24 cellular contexts compared by ENCODE assay signal in genomic region chr12:132605892-132606291, GRCh38. TPM values are rescaled to one million over a fixed set of nuclear protein-coding genes. Genes with fewer than 3 reads are reported as not detected.
DNase-seq lines count a peak whose midpoint lies in the region; ATAC-seq, FAIRE-seq and TF ChIP-seq lines count a peak whose summit lies in the region.
"Had no signal": no experiment of that assay in that cellular context is flagged by ENCODE, and none has a peak within 500 bp of the region (broad histone marks: within the 10 kb centered on the region; RNA-seq: fewer than 3 reads in every experiment).

No MANE protein-coding gene starts in this region.

- DNase-seq in BE2C (peak; percentile 17), H7 (peak; percentile 58), kidney (peak; percentile 40), osteoblast (ENCODE audit: insufficient read length, low spot score, missing footprints) (peak; percentile 58), iPS-NIHi7 (ENCODE audit: extremely low spot score) (no peak), endothelial cell (ENCODE audit: low spot score) (no peak)
- no peak for DNase-seq in T-helper 2 cell treated with Interferon-gamma antibody and Interleukin-4, amounts not matched to agents 5 μg/mL and 100 μg/mL, for 36 hours (ENCODE audit: low spot score)
- DNase-seq: Caco-2; CD4-positive, CD25-positive, alpha-beta regulatory T cell; CD8-positive, alpha-beta T cell; DMS153; DND-41; HFFc6 had no signal

- no peak overlapping the region for H3K4me3 Mint-ChIP-seq in T-helper 2 cell treated with Interferon-gamma antibody and Interleukin-4, amounts not matched to agents 5 μg/mL and 100 μg/mL, for 36 hours
- H3K4me3 Mint-ChIP-seq in endothelial cell (ENCODE audit: unreplicated experiment), result no peak overlapping the region
- H3K4me3 Mint-ChIP-seq: CD4-positive, CD25-positive, alpha-beta regulatory T cell; CD8-positive, alpha-beta T cell; GM23338; HFFc6 had no signal

- H3K9ac ChIP-seq in kidney (ENCODE audit: low read length in 2 of 2), result no peak overlapping the region
- H3K9ac ChIP-seq: BLaER1 had no signal

- no peaks in the 10 kb centered on the region for H3K9me3 Mint-ChIP-seq in T-helper 2 cell treated with Interferon-gamma antibody and Interleukin-4, amounts not matched to agents 5 μg/mL and 100 μg/mL, for 36 hours
- H3K9me3 Mint-ChIP-seq in endothelial cell (ENCODE audit: unreplicated experiment), result no peaks in the 10 kb centered on the region
- H3K9me3 Mint-ChIP-seq: CD4-positive, CD25-positive, alpha-beta regulatory T cell; CD8-positive, alpha-beta T cell; HFFc6 had no signal

- TF ChIP-seq CTCF in BE2C (IDR thresholded peaks at IDR 0.05; ENCODE audit: low read depth, low read length), result no peak
- TF ChIP-seq CTCF in kidney (IDR thresholded peaks at IDR 0.05; ENCODE audit: borderline replicate concordance, extremely low read depth, insufficient read depth), result no peak
- no peak for TF ChIP-seq CTCF in osteoblast (IDR thresholded peaks at IDR 0.05; ENCODE audit: extremely low read depth, low read depth, low read length)
- no peak for TF ChIP-seq CTCF in endothelial cell (IDR thresholded peaks at IDR 0.05; ENCODE audit: unreplicated experiment)

- no peaks in the 10 kb centered on the region for H3K4me1 Mint-ChIP-seq in T-helper 2 cell treated with Interferon-gamma antibody and Interleukin-4, amounts not matched to agents 5 μg/mL and 100 μg/mL, for 36 hours (ENCODE audit: low read depth)
- H3K4me1 Mint-ChIP-seq in endothelial cell (ENCODE audit: unreplicated experiment), result peaks cover 13% of the 10 kb centered on the region

- H3K36me3 ChIP-seq in BE2C (no peaks in the 10 kb centered on the region), H7 (replicated peaks; ENCODE audit: control insufficient read depth, insufficient read depth, low read length) (no peaks in the 10 kb centered on the region), kidney (ENCODE audit: control insufficient read depth in 1 of 2, insufficient read depth in 2 of 2, low read length in 2 of 2) (no peaks in the 10 kb centered on the region), osteoblast (ENCODE audit: insufficient read depth, low read length) (no peaks in the 10 kb centered on the region)
- H3K36me3 ChIP-seq: BLaER1, HAP-1 had no signal

- H3K79me2 ChIP-seq in osteoblast (ENCODE audit: insufficient read depth, low read length), result no peaks in the 10 kb centered on the region

- no peak for FAIRE-seq in kidney (lab: Jason Lieb, UNC)
- FAIRE-seq: G401.6, GM12892, GM19239 had no signal

- peaks cover 94% of the 10 kb centered on the region for H3K27me3 ChIP-seq in BE2C
- peaks cover 25% of the 10 kb centered on the region for H3K27me3 ChIP-seq in H7 (ENCODE audit: control insufficient read depth, insufficient read depth, low read length)
- H3K27me3 ChIP-seq in osteoblast (ENCODE audit: insufficient read depth, low read length), result peaks cover 76% of the 10 kb centered on the region

- peaks cover 57% of the 10 kb centered on the region for H3K27me3 Mint-ChIP-seq in T-helper 2 cell treated with Interferon-gamma antibody and Interleukin-4, amounts not matched to agents 5 μg/mL and 100 μg/mL, for 36 hours (ENCODE audit: low read depth)
- peaks cover 17% of the 10 kb centered on the region for H3K27me3 Mint-ChIP-seq in endothelial cell (ENCODE audit: unreplicated experiment)

- H3K4me3 ChIP-seq in BE2C (ENCODE audit: low read depth, low read length) (no peak overlapping the region), H7 (ENCODE audit: insufficient read depth, low read depth, low read length) (no peak overlapping the region), kidney (ENCODE audit: low read length in 2 of 2) (no peak overlapping the region), osteoblast (ENCODE audit: insufficient read depth, low read length) (no peak overlapping the region)
- H3K4me3 ChIP-seq: BLaER1, GM23338, HAP-1 had no signal

- H3K27ac ChIP-seq in kidney (ENCODE audit: low read depth in 2 of 2, low read length in 2 of 2) (no peak overlapping the region), osteoblast (ENCODE audit: low read depth, low read length) (no peak overlapping the region)
- H3K27ac ChIP-seq: BLaER1, C4-2B had no signal

- H2AFZ ChIP-seq in osteoblast (ENCODE audit: low read length), result no peak overlapping the region
- H2AFZ ChIP-seq: GM23338 had no signal

- no peaks in the 10 kb centered on the region for H4K20me1 ChIP-seq in osteoblast (ENCODE audit: insufficient read depth, low read length)
- H4K20me1 ChIP-seq: BLaER1 had no signal

- H3K9me3 ChIP-seq in BE2C (no peaks in the 10 kb centered on the region; the same call in 1 of the 2 replicates), kidney (ENCODE audit: control insufficient read depth in 1 of 2, low read length in 2 of 2) (no peaks in the 10 kb centered on the region), osteoblast (ENCODE audit: low read depth, low read length) (no peaks in the 10 kb centered on the region)
- H3K9me3 ChIP-seq: BLaER1, Caco-2, HAP-1 had no signal

- intact Hi-C loops in kidney (cut with DNase I), result no loop called here

- no peak for ATAC-seq in GM18505 (IDR thresholded peaks at IDR 0.05; ENCODE audit: unreplicated experiment)
- ATAC-seq: CD8-positive, alpha-beta T cell; GM23338 had no signal

- no peak for TF ChIP-seq POLR2A in GM18505 (IDR thresholded peaks at IDR 0.05; ENCODE audit: borderline replicate concordance, extremely low read depth, insufficient read depth, insufficient read length)

- no peaks in the 10 kb centered on the region for H3K36me3 Mint-ChIP-seq in T-helper 2 cell treated with Interferon-gamma antibody and Interleukin-4, amounts not matched to agents 5 μg/mL and 100 μg/mL, for 36 hours (ENCODE audit: low read depth)
- H3K36me3 Mint-ChIP-seq in endothelial cell (ENCODE audit: low read depth, unreplicated experiment), result peaks cover 4% of the 10 kb centered on the region
- H3K36me3 Mint-ChIP-seq: CD4-positive, CD25-positive, alpha-beta regulatory T cell; CD8-positive, alpha-beta T cell had no signal

- no peaks in the 10 kb centered on the region for H3K4me1 ChIP-seq in BE2C
- H3K4me1 ChIP-seq in kidney (ENCODE audit: control insufficient read depth in 1 of 2, insufficient read depth in 1 of 2, low read depth in 1 of 2, low read length in 2 of 2), result peaks cover 0 to 21% of the 10 kb centered on the region in 2 donors
- peaks cover 16% of the 10 kb centered on the region for H3K4me1 ChIP-seq in osteoblast (ENCODE audit: insufficient read depth, low read length)

- no peak overlapping the region for H3K27ac Mint-ChIP-seq in T-helper 2 cell treated with Interferon-gamma antibody and Interleukin-4, amounts not matched to agents 5 μg/mL and 100 μg/mL, for 36 hours
- H3K27ac Mint-ChIP-seq in endothelial cell (ENCODE audit: unreplicated experiment), result no peak overlapping the region
- H3K27ac Mint-ChIP-seq: CD4-positive, CD25-positive, alpha-beta regulatory T cell; CD8-positive, alpha-beta T cell; GM23338; HFFc6 had no signal

- no peak overlapping the region for H3K4me2 ChIP-seq in osteoblast (ENCODE audit: insufficient read depth, low read length)
- H3K4me2 ChIP-seq: BLaER1, GM23338 had no signal

RNA-seq across cellular contexts. Expression of gene LRCOL1, which starts 4.5 kb away (rescaled TPM):
- polyA plus RNA-seq in BE2C (2012; ENCODE audit: insufficient read depth, insufficient read length, low read depth), result not detected
- not detected in 2 replicates for total RNA-seq in H7 (2014; rRNA removed; shearing (Covaris generic))
- 1.8 TPM for total RNA-seq in kidney
- polyA plus RNA-seq in kidney (ENCODE audit: insufficient read depth, low read depth, low replicate concordance), result 1.0 TPM
- total RNA-seq in osteoblast, result not detected in 2 replicates
- total RNA-seq in endothelial cell (ENCODE audit: unreplicated experiment), result not detected
- total RNA-seq: A673; Caco-2; CD4-positive, CD25-positive, alpha-beta regulatory T cell; CD8-positive, alpha-beta T cell; H4 had no signal
- polyA plus RNA-seq: CD4-positive, CD25-positive, alpha-beta regulatory T cell; GM23338 had no signal

RNA-seq across cellular contexts. Expression of gene P2RX2, which starts 12.7 kb away (rescaled TPM):
- polyA plus RNA-seq in BE2C (2012; ENCODE audit: insufficient read depth, insufficient read length, low read depth), result 0.32 TPM
- 0.15 and 0.28 TPM in 2 replicates for total RNA-seq in H7 (2014; rRNA removed; shearing (Covaris generic))
- total RNA-seq in kidney, result 0.19 TPM
- polyA plus RNA-seq in kidney (ENCODE audit: insufficient read depth, low read depth, low replicate concordance), result 0.37 TPM
- not detected in 2 replicates for total RNA-seq in osteoblast
- not detected for total RNA-seq in endothelial cell (ENCODE audit: unreplicated experiment)
- total RNA-seq: A172; A673; Caco-2; CD4-positive, CD25-positive, alpha-beta regulatory T cell; CD8-positive, alpha-beta T cell; H4; HFFc6 had no signal
- polyA plus RNA-seq: CD4-positive, CD25-positive, alpha-beta regulatory T cell had no signal

Comparison
In these comparisons a context has a peak if more than half of its experiments do, and no peak if none do; other contexts are left out.
1. DNase-seq: peak in BE2C (single experiment), H7 (single experiment), kidney (single experiment) and osteoblast (single experiment); none in T-helper 2 cell treated with Interferon-gamma antibody and Interleukin-4, amounts not matched to agents 5 μg/mL and 100 μg/mL, for 36 hours (single experiment), iPS-NIHi7 (single experiment) and endothelial cell (single experiment).